ENCODE assay signal across 16 cellular contexts in genomic region chr16:49658491-49658890, GRCh38.
DNase-seq lines count a peak whose midpoint lies in the region; ATAC-seq and TF ChIP-seq lines count a peak whose summit lies in the region.
"Had no signal": no experiment of that assay in that cellular context is flagged by ENCODE, and none has a peak within 500 bp of the region (broad histone marks: within the 10 kb centered on the region; RNA-seq: fewer than 3 reads in every experiment).

No MANE protein-coding gene starts in this region.

- H3K4me3 Mint-ChIP-seq in progenitor cell of endocrine pancreas (ENCODE audit: low read depth) = no peak overlapping the region
- no peak overlapping the region for H3K4me3 Mint-ChIP-seq in natural killer cell treated with Interleukin-12 subunit alpha and Interleukin-12 subunit beta and Interleukin-15 and Interleukin-18, amount 100 ng/mL, for 72 hours
- no peak overlapping the region for H3K4me3 Mint-ChIP-seq in activated CD8-positive, alpha-beta memory T cell treated with anti-CD3 and anti-CD28 coated beads, Interleukin-2, amount 10 ng/mL, durations not matched to agents 7 days and 5 days
- H3K4me3 Mint-ChIP-seq: IgD-negative memory B cell had no signal

- no peak for ATAC-seq in natural killer cell treated with Interleukin-12 subunit alpha and Interleukin-12 subunit beta and Interleukin-15 and Interleukin-18, amount 100 ng/mL, for 72 hours
- no peak for ATAC-seq in activated CD8-positive, alpha-beta memory T cell treated with anti-CD3 and anti-CD28 coated beads, Interleukin-2, amount 10 ng/mL, durations not matched to agents 7 days and 5 days
- ATAC-seq: Panc1 had no signal

- no peaks in the 10 kb centered on the region for H3K27me3 Mint-ChIP-seq in progenitor cell of endocrine pancreas
- no peaks in the 10 kb centered on the region for H3K27me3 Mint-ChIP-seq in natural killer cell treated with Interleukin-12 subunit alpha and Interleukin-12 subunit beta and Interleukin-15 and Interleukin-18, amount 100 ng/mL, for 72 hours
- H3K27me3 Mint-ChIP-seq in activated CD8-positive, alpha-beta memory T cell treated with anti-CD3 and anti-CD28 coated beads, Interleukin-2, amount 10 ng/mL, durations not matched to agents 7 days and 5 days = no peaks in the 10 kb centered on the region

- H3K27ac Mint-ChIP-seq in progenitor cell of endocrine pancreas = peak overlapping the region; percentile 59
- no peak overlapping the region for H3K27ac Mint-ChIP-seq in natural killer cell treated with Interleukin-12 subunit alpha and Interleukin-12 subunit beta and Interleukin-15 and Interleukin-18, amount 100 ng/mL, for 72 hours
- no peak overlapping the region for H3K27ac Mint-ChIP-seq in activated CD8-positive, alpha-beta memory T cell treated with anti-CD3 and anti-CD28 coated beads, Interleukin-2, amount 10 ng/mL, durations not matched to agents 7 days and 5 days
- H3K27ac Mint-ChIP-seq: IgD-negative memory B cell had no signal

- CTCF ChIA-PET in activated CD8-positive, alpha-beta memory T cell treated with anti-CD3 and anti-CD28 coated beads, Interleukin-2, amount 10 ng/mL, durations not matched to agents 7 days and 5 days (lab: Charles Lee) = no interaction called here

- DNase-seq in Daoy (ENCODE audit: low read depth) = peak; percentile 16
- DNase-seq in T1000 (lab: John Stamatoyannopoulos, UW) = peak; percentile 10
- DNase-seq in myocyte (ENCODE audit: low read depth) = peak; percentile 3
- no peak for DNase-seq in progenitor cell of endocrine pancreas (ENCODE audit: low spot score, unreplicated experiment)
- no peak for DNase-seq in natural killer cell treated with Interleukin-12 subunit alpha and Interleukin-12 subunit beta and Interleukin-15 and Interleukin-18, amount 100 ng/mL, for 72 hours (ENCODE audit: low spot score)
- no peak for DNase-seq in activated CD8-positive, alpha-beta memory T cell treated with anti-CD3 and anti-CD28 coated beads, Interleukin-2, amount 10 ng/mL, durations not matched to agents 7 days and 5 days
- DNase-seq in NCI-H446 (lab: John Stamatoyannopoulos, UW) = no peak
- DNase-seq: AML-193, DMS79 treated with DMSO at 0.1 percent for 48 hours, Karpas-422, NCI-H1436, NCI-H2029, NCI-H345, NCI-H526 treated with DMSO at 0.1 percent for 48 hours had no signal

- peaks cover 7% of the 10 kb centered on the region for H3K4me1 Mint-ChIP-seq in progenitor cell of endocrine pancreas (ENCODE audit: low read depth)
- no peaks in the 10 kb centered on the region for H3K4me1 Mint-ChIP-seq in natural killer cell treated with Interleukin-12 subunit alpha and Interleukin-12 subunit beta and Interleukin-15 and Interleukin-18, amount 100 ng/mL, for 72 hours (ENCODE audit: low read depth in 2 of 2)
- H3K4me1 Mint-ChIP-seq in activated CD8-positive, alpha-beta memory T cell treated with anti-CD3 and anti-CD28 coated beads, Interleukin-2, amount 10 ng/mL, durations not matched to agents 7 days and 5 days = no peaks in the 10 kb centered on the region
- H3K4me1 Mint-ChIP-seq: IgD-negative memory B cell had no signal

- TF ChIP-seq CTCF in progenitor cell of endocrine pancreas (IDR thresholded peaks at IDR 0.05; ENCODE audit: unreplicated experiment) = no peak

- H3K36me3 Mint-ChIP-seq in progenitor cell of endocrine pancreas (ENCODE audit: insufficient read depth) = no peaks in the 10 kb centered on the region
- H3K36me3 Mint-ChIP-seq in natural killer cell treated with Interleukin-12 subunit alpha and Interleukin-12 subunit beta and Interleukin-15 and Interleukin-18, amount 100 ng/mL, for 72 hours = no peaks in the 10 kb centered on the region
- no peaks in the 10 kb centered on the region for H3K36me3 Mint-ChIP-seq in activated CD8-positive, alpha-beta memory T cell treated with anti-CD3 and anti-CD28 coated beads, Interleukin-2, amount 10 ng/mL, durations not matched to agents 7 days and 5 days
- H3K36me3 Mint-ChIP-seq: IgD-negative memory B cell had no signal

- no peaks in the 10 kb centered on the region for H3K9me3 Mint-ChIP-seq in progenitor cell of endocrine pancreas (ENCODE audit: low read depth)
- H3K9me3 Mint-ChIP-seq in natural killer cell treated with Interleukin-12 subunit alpha and Interleukin-12 subunit beta and Interleukin-15 and Interleukin-18, amount 100 ng/mL, for 72 hours = no peaks in the 10 kb centered on the region
- no peaks in the 10 kb centered on the region for H3K9me3 Mint-ChIP-seq in activated CD8-positive, alpha-beta memory T cell treated with anti-CD3 and anti-CD28 coated beads, Interleukin-2, amount 10 ng/mL, durations not matched to agents 7 days and 5 days (ENCODE audit: low read depth)
- H3K9me3 Mint-ChIP-seq: IgD-negative memory B cell had no signal

Comparison
In these comparisons a context has a peak if more than half of its experiments do, and no peak if none do; other contexts are left out.
1. DNase-seq: peak in Daoy (single experiment), T1000 (single experiment) and myocyte (single experiment); none in progenitor cell of endocrine pancreas (single experiment), natural killer cell treated with Interleukin-12 subunit alpha and Interleukin-12 subunit beta and Interleukin-15 and Interleukin-18, amount 100 ng/mL, for 72 hours (single experiment), activated CD8-positive, alpha-beta memory T cell treated with anti-CD3 and anti-CD28 coated beads, Interleukin-2, amount 10 ng/mL, durations not matched to agents 7 days and 5 days (single experiment) and NCI-H446 (0 of 2).